ENCODE assay signal across 8 cellular contexts in the genomic region with DNA sequence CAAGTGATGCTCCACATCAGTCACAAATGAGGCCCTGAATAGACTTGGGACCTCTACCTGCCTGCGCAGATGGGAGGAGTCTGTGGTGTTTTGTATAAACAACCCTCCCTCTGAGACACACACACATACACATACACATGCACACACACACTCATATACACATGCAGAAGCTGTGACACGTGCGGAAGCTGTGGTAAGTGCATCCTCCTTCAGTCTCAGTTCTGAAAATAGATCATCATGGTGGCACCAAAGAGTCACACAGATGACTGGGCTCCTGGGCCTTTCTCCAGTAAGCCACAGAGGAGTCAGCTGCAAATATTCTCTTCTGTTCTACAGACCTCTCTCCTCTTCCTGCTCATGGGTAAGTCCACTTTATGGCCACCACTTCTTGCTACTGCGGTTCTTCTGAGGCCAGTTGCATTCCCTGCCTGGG.
A peak's percentile ranks its signal among the peaks of the same experiment; 100 is the strongest.
DNase-seq lines count a peak whose midpoint lies in the region; ATAC-seq lines count a peak whose summit lies in the region.

A gene with protein sequence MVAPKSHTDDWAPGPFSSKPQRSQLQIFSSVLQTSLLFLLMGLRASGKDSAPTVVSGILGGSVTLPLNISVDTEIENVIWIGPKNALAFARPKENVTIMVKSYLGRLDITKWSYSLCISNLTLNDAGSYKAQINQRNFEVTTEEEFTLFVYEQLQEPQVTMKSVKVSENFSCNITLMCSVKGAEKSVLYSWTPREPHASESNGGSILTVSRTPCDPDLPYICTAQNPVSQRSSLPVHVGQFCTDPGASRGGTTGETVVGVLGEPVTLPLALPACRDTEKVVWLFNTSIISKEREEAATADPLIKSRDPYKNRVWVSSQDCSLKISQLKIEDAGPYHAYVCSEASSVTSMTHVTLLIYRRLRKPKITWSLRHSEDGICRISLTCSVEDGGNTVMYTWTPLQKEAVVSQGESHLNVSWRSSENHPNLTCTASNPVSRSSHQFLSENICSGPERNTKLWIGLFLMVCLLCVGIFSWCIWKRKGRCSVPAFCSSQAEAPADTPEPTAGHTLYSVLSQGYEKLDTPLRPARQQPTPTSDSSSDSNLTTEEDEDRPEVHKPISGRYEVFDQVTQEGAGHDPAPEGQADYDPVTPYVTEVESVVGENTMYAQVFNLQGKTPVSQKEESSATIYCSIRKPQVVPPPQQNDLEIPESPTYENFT (plus strand): TSS at position 224 of the 433 bp plus-strand sequence. CDS start 14 bp downstream, at position 238.

- H3K9me3 Mint-ChIP-seq in effector memory CD8-positive, alpha-beta T cell: no peaks in the 10 kb centered on the region

- H3K27me3 Mint-ChIP-seq in effector memory CD8-positive, alpha-beta T cell: no peaks in the 10 kb centered on the region

- H3K36me3 Mint-ChIP-seq in effector memory CD8-positive, alpha-beta T cell (ENCODE audit: insufficient read depth): peaks cover 26% of the 10 kb centered on the region

- peak; percentile 60 for DNase-seq in T-helper 9 cell
- DNase-seq in effector memory CD8-positive, alpha-beta T cell: peak; percentile 72 to 74 (median 72)
- DNase-seq in stimulated activated CD8-positive, alpha-beta memory T cell treated with anti-CD3 and anti-CD28 coated beads, Interleukin-4, amount 100 ng/mL, for 48 hours: peak; percentile 77
- no peak for DNase-seq in hepatic stellate cell (ENCODE audit: low spot score)
- no peak for DNase-seq in substantia nigra (lab: John Stamatoyannopoulos, UW)
- no peak for DNase-seq in C1 segment of cervical spinal cord (lab: John Stamatoyannopoulos, UW)

- peak within 1 kb of the TSS; percentile 96 for H3K27ac Mint-ChIP-seq in effector memory CD8-positive, alpha-beta T cell

- ATAC-seq in GM18873 (IDR thresholded peaks at IDR 0.05; ENCODE audit: low FRiP score, unreplicated experiment) (peak; percentile 66), HG02981 (IDR thresholded peaks at IDR 0.05; ENCODE audit: unreplicated experiment) (peak; percentile 85)
- ATAC-seq in effector memory CD8-positive, alpha-beta T cell (replicated peaks): peak; percentile 87

- no peak within 1 kb of the TSS for H3K27ac ChIP-seq in substantia nigra (ENCODE audit: low read depth, low read length, poor library complexity, severe bottlenecking)

- H3K4me1 Mint-ChIP-seq in effector memory CD8-positive, alpha-beta T cell (ENCODE audit: low read depth in 2 of 2): peaks cover 47 to 60% of the 10 kb centered on the region in 2 donors

- H3K4me3 Mint-ChIP-seq in effector memory CD8-positive, alpha-beta T cell: peak within 1 kb of the TSS; percentile 94 to 95

Comparison
In these comparisons a context has a peak if more than half of its experiments do, and no peak if none do; other contexts are left out.
1. DNase-seq: peak in T-helper 9 cell (single experiment), effector memory CD8-positive, alpha-beta T cell (3 of 3) and stimulated activated CD8-positive, alpha-beta memory T cell treated with anti-CD3 and anti-CD28 coated beads, Interleukin-4, amount 100 ng/mL, for 48 hours (single experiment); none in hepatic stellate cell (single experiment), substantia nigra (0 of 49) and C1 segment of cervical spinal cord (0 of 14).
2. Peak in every context shown above with its lines, with median percentiles within 50 percentile points of each other: ATAC-seq.